Comparison of ENCODE assay signal across 7 cellular contexts in the genomic region with DNA sequence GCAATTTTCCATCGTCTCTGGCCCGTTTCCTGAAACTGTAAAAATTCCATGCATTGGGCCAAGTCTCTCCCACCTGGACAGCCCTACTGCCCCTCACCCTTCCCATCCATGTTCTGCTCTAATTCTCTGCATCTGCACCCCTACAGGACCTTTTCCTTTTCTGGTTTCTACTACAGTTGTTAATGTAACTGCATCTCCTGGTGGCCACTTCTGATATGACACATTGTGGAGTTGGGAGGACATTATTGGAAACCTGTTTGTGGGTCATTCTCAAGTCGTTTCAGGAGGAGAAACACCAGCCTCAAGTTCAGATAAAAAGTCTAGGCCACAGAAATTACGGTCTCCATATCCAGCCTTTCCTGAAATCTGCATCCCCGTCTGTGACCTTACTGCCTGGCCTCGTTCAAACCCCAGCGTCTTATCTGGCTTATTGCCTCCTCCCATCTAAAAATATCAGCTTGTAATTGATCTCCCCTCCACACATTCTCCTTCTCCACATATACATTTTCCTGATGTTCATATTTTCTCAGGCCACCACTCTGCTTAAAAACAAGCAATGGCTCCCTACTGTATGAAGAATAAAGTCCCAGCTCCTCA. TPM values are rescaled to one million over a fixed set of nuclear protein-coding genes. Genes with fewer than 3 reads are reported as not detected.
DNase-seq lines count a peak whose midpoint lies in the region; ATAC-seq, FAIRE-seq and TF ChIP-seq lines count a peak whose summit lies in the region.

No MANE protein-coding gene starts in this region.

- H3K9me3 ChIP-seq in DND-41 (ENCODE audit: insufficient read depth, low read length, severe bottlenecking) = no peaks in the 10 kb centered on the region
- no peaks in the 10 kb centered on the region for H3K9me3 ChIP-seq in Panc1 (ENCODE audit: control insufficient read depth, insufficient read depth, low read depth, low read length)
- H3K9me3 ChIP-seq in breast epithelium = no peaks in the 10 kb centered on the region
- H3K9me3 ChIP-seq in testis = no peaks in the 10 kb centered on the region

- TF ChIP-seq POLR2A in H54 (IDR thresholded peaks at IDR 0.05; ENCODE audit: low read depth, low read length) (no peak), breast epithelium (IDR thresholded peaks at IDR 0.05) (no peak), testis (IDR thresholded peaks at IDR 0.05) (no peak)

- ATAC-seq in DND-41 (ENCODE audit: insufficient read depth, low read depth) (0 out of 3 replicates have a peak, but pooled peaks have one; percentile 45), Panc1 (peak; percentile 73), left colon (peak; percentile 78), GM21825 (IDR thresholded peaks at IDR 0.05; ENCODE audit: unreplicated experiment) (no peak)

- peak; percentile 69 for TF ChIP-seq CTCF in DND-41 (IDR thresholded peaks at IDR 0.05; ENCODE audit: borderline replicate concordance, extremely low read depth, low read length, poor library complexity, severe bottlenecking)
- TF ChIP-seq CTCF in Panc1 (IDR thresholded peaks at IDR 0.05) = peak; percentile 81
- TF ChIP-seq CTCF in breast epithelium (IDR thresholded peaks at IDR 0.05) = peak; percentile 94 to 96 (median 95)
- TF ChIP-seq CTCF in testis (IDR thresholded peaks at IDR 0.05) = peak; percentile 78 to 90 (median 88)

- H4K20me1 ChIP-seq in DND-41 (ENCODE audit: insufficient read depth, low read length) = no peaks in the 10 kb centered on the region

- H3K4me2 ChIP-seq in DND-41 (ENCODE audit: insufficient read depth, low read length) = no peak overlapping the region

- H3K27ac ChIP-seq in DND-41 (ENCODE audit: low read length) (no peak overlapping the region), Panc1 (ENCODE audit: low read length) (no peak overlapping the region), breast epithelium (no peak overlapping the region), testis (no peak overlapping the region)

- H3K9ac ChIP-seq in DND-41 (ENCODE audit: low read depth, low read length) = no peak overlapping the region

- H3K36me3 ChIP-seq in DND-41 (ENCODE audit: insufficient read depth, low read length) = no peaks in the 10 kb centered on the region
- no peaks in the 10 kb centered on the region for H3K36me3 ChIP-seq in Panc1 (ENCODE audit: control insufficient read depth, insufficient read depth, low read length)
- no peaks in the 10 kb centered on the region for H3K36me3 ChIP-seq in breast epithelium
- no peaks in the 10 kb centered on the region for H3K36me3 ChIP-seq in testis (ENCODE audit: low read depth, missing control alignments)

- H3K27me3 ChIP-seq in DND-41 (ENCODE audit: insufficient read depth, low read length, poor library complexity) (peaks cover 11% of the 10 kb centered on the region), Panc1 (ENCODE audit: control insufficient read depth, insufficient read depth, low read length) (no peaks in the 10 kb centered on the region), breast epithelium (no peaks in the 10 kb centered on the region), testis (no peaks in the 10 kb centered on the region)

- no TSS peak for BruUV-seq in Panc1 (replicated peaks; lab: Mats Ljungman, UMichigan)

- H2AFZ ChIP-seq in DND-41 (ENCODE audit: low read depth, low read length) = no peak overlapping the region

- FAIRE-seq in H54 (lab: Jason Lieb, UNC) = no peak

- POLR2A ChIA-PET in Panc1 (lab: Charles Lee) = no interaction called here

- in situ Hi-C loops in Panc1 (cut with HindIII; ENCODE audit: low pct_unique_long_range_greater_than_20kb, low sequenced_read_pairs) = no loop called here

- DNase-seq in DND-41 (peak; percentile 19), H54 (ENCODE audit: insufficient read length, low spot score) (peak; percentile 26), Panc1 (ENCODE audit: low read depth, low spot score) (no peak), breast epithelium (ENCODE audit: low spot score in 2 of 2) (peak in 1 of 2 donors; percentile 29), left colon (peak in 1 of 2 donors; percentile 60), testis (peak; percentile 66)

- no peak overlapping the region for H3K4me3 ChIP-seq in DND-41 (ENCODE audit: low read depth in 1 of 2, low read length in 2 of 2)
- H3K4me3 ChIP-seq in Panc1 (ENCODE audit: low read depth in 2 of 2, low read length in 2 of 2) = no peak overlapping the region
- H3K4me3 ChIP-seq in breast epithelium = no peak overlapping the region
- H3K4me3 ChIP-seq in testis = no peak overlapping the region

- H3K4me1 ChIP-seq in DND-41 (ENCODE audit: insufficient read depth, low read length) = no peaks in the 10 kb centered on the region
- no peaks in the 10 kb centered on the region for H3K4me1 ChIP-seq in Panc1 (ENCODE audit: control insufficient read depth, insufficient read depth, low read length)
- H3K4me1 ChIP-seq in breast epithelium = no peaks in the 10 kb centered on the region
- no peaks in the 10 kb centered on the region for H3K4me1 ChIP-seq in testis

- intact Hi-C loops in Panc1 (cut with micrococcal nuclease; ENCODE audit: unreplicated experiment) (no loop called here), breast epithelium (cut with DNase I; ENCODE audit: low total_unique reads) (no loop called here), left colon (cut with DNase I, micrococcal nuclease) (no loop called here), testis (cut with DNase I; ENCODE audit: low total_unique reads) (no loop called here)

- CTCF ChIA-PET in Panc1 (lab: Charles Lee) = no interaction called here

- H3K79me2 ChIP-seq in DND-41 (ENCODE audit: insufficient read depth, low read length) = no peaks in the 10 kb centered on the region

- WGBS in testis, 2 donors = 49 to 64% methylated on average over 7 of the region's 7 CpGs

RNA-seq across cellular contexts. Expression of gene EMP1, which starts 37.6 kb away (rescaled TPM):
- 18.6 TPM for total RNA-seq in Panc1 (2021; ENCODE audit: unreplicated experiment)
- polyA plus RNA-seq in Panc1 (2012; ENCODE audit: insufficient read length) = 24.1 TPM
- 100 to 1,000 TPM; 207 to 759 (median 444) TPM for total RNA-seq in breast epithelium
- 1,000 to 10,000 TPM in 1 of 2 donors, 100 to 1,000 TPM in 1; 459 to 1,135 TPM for total RNA-seq in left colon
- 10 to 100 TPM; 14.1 to 29.2 TPM for total RNA-seq in testis
- polyA plus RNA-seq in testis (ENCODE audit: insufficient read depth, low read depth, low replicate concordance) = 59.4 TPM

Comparison
In these comparisons a context has a peak if more than half of its experiments do, and no peak if none do; other contexts are left out.
1. RNA of gene EMP1, which starts 37.6 kb away (total RNA-seq): 459 to 1,135 TPM in left colon and 207 to 759 TPM in breast epithelium; 14.1 to 29.2 TPM in testis and 18.6 TPM in Panc1 (single experiment); every median in the first group is over 4 times any median in the second.
2. Peak in every context shown above with its lines, with median percentiles within 50 percentile points of each other: CTCF ChIP-seq.